ENCODE assay signal across 1 cellular context in the genomic region with DNA sequence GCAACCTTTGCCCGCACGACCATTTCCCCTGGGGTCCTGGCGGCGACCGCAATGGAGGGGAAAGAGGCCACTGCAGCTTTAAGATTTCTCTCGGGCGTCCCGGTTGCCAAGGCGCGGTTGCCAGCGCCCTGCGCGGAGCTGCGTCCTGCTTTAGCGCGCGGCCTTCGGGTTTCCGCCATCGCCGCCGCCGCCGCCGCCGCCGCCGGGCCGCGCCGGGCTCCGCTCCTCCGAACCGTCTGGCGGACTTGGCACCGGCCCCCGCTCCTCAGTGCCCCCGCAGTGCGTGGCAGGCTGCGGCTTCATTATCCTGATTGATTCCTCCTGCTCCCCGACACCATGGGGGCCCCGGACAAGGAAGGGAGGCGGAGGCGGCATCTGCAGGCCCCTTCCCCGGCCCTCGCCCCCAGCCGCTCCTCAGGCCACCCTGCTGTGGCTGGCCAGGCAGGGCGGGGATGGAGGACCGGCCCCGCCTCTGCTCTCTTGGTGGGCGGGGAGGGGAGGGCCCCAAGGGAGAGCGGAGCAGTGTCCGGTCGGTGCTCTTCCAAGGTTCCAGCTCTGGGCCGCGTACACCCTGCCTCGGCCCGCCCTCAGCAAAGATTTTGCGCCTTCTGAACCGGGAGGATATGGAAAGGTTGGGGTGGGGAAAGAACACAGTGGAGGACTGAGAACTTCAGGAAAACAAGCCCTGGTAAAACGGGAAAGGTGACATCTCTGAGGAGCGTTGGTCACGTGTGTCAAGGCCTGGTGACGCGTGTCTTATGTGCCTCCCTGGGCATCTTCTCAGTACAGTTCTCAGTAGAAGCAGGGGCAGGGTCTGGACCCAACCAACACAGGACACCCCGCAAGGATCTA.
TF ChIP-seq lines count a peak whose summit lies in the region.

No MANE protein-coding gene starts in this region.

TF ChIP-seq in HepG2, 621 proteins besides CTCF, POLR2A, EP300 and RAD21 (continued from another document and continues in another):
- TF ChIP-seq, protein P1, sequence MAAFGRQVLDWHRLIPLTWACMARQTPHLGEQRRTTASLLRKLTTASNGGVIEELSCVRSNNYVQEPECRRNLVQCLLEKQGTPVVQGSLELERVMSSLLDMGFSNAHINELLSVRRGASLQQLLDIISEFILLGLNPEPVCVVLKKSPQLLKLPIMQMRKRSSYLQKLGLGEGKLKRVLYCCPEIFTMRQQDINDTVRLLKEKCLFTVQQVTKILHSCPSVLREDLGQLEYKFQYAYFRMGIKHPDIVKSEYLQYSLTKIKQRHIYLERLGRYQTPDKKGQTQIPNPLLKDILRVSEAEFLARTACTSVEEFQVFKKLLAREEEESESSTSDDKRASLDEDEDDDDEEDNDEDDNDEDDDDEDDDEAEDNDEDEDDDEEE (CRISPR knock-in tag; IDR thresholded peaks at IDR 0.05): 0 out of 2 replicates have a peak, but pooled peaks have one; percentile 23
- TF ChIP-seq, protein P2, sequence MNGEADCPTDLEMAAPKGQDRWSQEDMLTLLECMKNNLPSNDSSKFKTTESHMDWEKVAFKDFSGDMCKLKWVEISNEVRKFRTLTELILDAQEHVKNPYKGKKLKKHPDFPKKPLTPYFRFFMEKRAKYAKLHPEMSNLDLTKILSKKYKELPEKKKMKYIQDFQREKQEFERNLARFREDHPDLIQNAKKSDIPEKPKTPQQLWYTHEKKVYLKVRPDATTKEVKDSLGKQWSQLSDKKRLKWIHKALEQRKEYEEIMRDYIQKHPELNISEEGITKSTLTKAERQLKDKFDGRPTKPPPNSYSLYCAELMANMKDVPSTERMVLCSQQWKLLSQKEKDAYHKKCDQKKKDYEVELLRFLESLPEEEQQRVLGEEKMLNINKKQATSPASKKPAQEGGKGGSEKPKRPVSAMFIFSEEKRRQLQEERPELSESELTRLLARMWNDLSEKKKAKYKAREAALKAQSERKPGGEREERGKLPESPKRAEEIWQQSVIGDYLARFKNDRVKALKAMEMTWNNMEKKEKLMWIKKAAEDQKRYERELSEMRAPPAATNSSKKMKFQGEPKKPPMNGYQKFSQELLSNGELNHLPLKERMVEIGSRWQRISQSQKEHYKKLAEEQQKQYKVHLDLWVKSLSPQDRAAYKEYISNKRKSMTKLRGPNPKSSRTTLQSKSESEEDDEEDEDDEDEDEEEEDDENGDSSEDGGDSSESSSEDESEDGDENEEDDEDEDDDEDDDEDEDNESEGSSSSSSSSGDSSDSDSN (CRISPR knock-in tag; IDR thresholded peaks at IDR 0.05): peak; percentile 83
- TF ChIP-seq ZNF101 (CRISPR knock-in tag; IDR thresholded peaks at IDR 0.05; ENCODE audit: borderline replicate concordance, low read depth): no peak
- TF ChIP-seq ZNF225 (CRISPR knock-in tag; IDR thresholded peaks at IDR 0.05): 0 out of 2 replicates have a peak, but pooled peaks have one; percentile 24
- peak; percentile 78; the same call in 1 of the 2 replicates for TF ChIP-seq DZIP1 (CRISPR knock-in tag; IDR thresholded peaks at IDR 0.05)
- peak; percentile 71; the same call in 1 of the 2 replicates for TF ChIP-seq ZSCAN31 (CRISPR knock-in tag; IDR thresholded peaks at IDR 0.05; ENCODE audit: low read depth)
- 0 out of 2 replicates have a peak, but pooled peaks have one; percentile 49 for TF ChIP-seq ZNF138 (CRISPR knock-in tag; IDR thresholded peaks at IDR 0.05; ENCODE audit: low read depth)
- TF ChIP-seq SNAPC2 (CRISPR knock-in tag; IDR thresholded peaks at IDR 0.05): no peak
- TF ChIP-seq, protein P3, sequence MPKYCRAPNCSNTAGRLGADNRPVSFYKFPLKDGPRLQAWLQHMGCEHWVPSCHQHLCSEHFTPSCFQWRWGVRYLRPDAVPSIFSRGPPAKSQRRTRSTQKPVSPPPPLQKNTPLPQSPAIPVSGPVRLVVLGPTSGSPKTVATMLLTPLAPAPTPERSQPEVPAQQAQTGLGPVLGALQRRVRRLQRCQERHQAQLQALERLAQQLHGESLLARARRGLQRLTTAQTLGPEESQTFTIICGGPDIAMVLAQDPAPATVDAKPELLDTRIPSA (CRISPR knock-in tag; IDR thresholded peaks at IDR 0.05; ENCODE audit: borderline replicate concordance): no peak
- peak; percentile 52 for TF ChIP-seq PITX1 (CRISPR knock-in tag; IDR thresholded peaks at IDR 0.05)
- TF ChIP-seq TARDBP (CRISPR knock-in tag; IDR thresholded peaks at IDR 0.05): 0 out of 2 replicates have a peak, but pooled peaks have one; percentile 42
- TF ChIP-seq ZBTB7A (CRISPR knock-in tag; IDR thresholded peaks at IDR 0.05): peak; percentile 69; the same call in 1 of the 2 replicates
- TF ChIP-seq PHB2 (IDR thresholded peaks at IDR 0.05; ENCODE audit: partially characterized antibody): no peak
- 0 out of 2 replicates have a peak, but pooled peaks have one; percentile 11 for TF ChIP-seq ERF (CRISPR knock-in tag; IDR thresholded peaks at IDR 0.05)
- TF ChIP-seq ZMYM4 (CRISPR knock-in tag; IDR thresholded peaks at IDR 0.05): peak; percentile 47; the same call in 1 of the 2 replicates
- TF ChIP-seq ZBED4 (CRISPR knock-in tag; IDR thresholded peaks at IDR 0.05; ENCODE audit: borderline replicate concordance): no peak
- TF ChIP-seq RFXAP (CRISPR knock-in tag; IDR thresholded peaks at IDR 0.05; ENCODE audit: borderline replicate concordance): no peak
- TF ChIP-seq ZBTB4 (CRISPR knock-in tag; IDR thresholded peaks at IDR 0.05; ENCODE audit: borderline replicate concordance): 0 out of 2 replicates have a peak, but pooled peaks have one; percentile 42
- TF ChIP-seq NFYB (CRISPR knock-in tag; IDR thresholded peaks at IDR 0.05): no peak
- 0 out of 2 replicates have a peak, but pooled peaks have one; percentile 63 for TF ChIP-seq ZNF777 (CRISPR knock-in tag; IDR thresholded peaks at IDR 0.05)
- TF ChIP-seq RBFOX2 (IDR thresholded peaks at IDR 0.05; ENCODE audit: low read depth, low read length): peak; percentile 37; the same call in 1 of the 2 replicates
- no peak for TF ChIP-seq TCF12 (IDR thresholded peaks at IDR 0.05)
- TF ChIP-seq TCF12 (CRISPR knock-in tag; IDR thresholded peaks at IDR 0.05): no peak
- TF ChIP-seq ZNF644 (CRISPR knock-in tag; IDR thresholded peaks at IDR 0.05; ENCODE audit: low read depth): no peak
- no peak for TF ChIP-seq PRPF4 (IDR thresholded peaks at IDR 0.05; ENCODE audit: low read depth, low read length, poor library complexity, severe bottlenecking)
- TF ChIP-seq, protein P4, sequence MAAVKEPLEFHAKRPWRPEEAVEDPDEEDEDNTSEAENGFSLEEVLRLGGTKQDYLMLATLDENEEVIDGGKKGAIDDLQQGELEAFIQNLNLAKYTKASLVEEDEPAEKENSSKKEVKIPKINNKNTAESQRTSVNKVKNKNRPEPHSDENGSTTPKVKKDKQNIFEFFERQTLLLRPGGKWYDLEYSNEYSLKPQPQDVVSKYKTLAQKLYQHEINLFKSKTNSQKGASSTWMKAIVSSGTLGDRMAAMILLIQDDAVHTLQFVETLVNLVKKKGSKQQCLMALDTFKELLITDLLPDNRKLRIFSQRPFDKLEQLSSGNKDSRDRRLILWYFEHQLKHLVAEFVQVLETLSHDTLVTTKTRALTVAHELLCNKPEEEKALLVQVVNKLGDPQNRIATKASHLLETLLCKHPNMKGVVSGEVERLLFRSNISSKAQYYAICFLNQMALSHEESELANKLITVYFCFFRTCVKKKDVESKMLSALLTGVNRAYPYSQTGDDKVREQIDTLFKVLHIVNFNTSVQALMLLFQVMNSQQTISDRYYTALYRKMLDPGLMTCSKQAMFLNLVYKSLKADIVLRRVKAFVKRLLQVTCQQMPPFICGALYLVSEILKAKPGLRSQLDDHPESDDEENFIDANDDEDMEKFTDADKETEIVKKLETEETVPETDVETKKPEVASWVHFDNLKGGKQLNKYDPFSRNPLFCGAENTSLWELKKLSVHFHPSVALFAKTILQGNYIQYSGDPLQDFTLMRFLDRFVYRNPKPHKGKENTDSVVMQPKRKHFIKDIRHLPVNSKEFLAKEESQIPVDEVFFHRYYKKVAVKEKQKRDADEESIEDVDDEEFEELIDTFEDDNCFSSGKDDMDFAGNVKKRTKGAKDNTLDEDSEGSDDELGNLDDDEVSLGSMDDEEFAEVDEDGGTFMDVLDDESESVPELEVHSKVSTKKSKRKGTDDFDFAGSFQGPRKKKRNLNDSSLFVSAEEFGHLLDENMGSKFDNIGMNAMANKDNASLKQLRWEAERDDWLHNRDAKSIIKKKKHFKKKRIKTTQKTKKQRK (IDR thresholded peaks at IDR 0.05; ENCODE audit: low read length): no peak
- no peak for TF ChIP-seq KMT2B (CRISPR knock-in tag; IDR thresholded peaks at IDR 0.05)
- peak; percentile 87; the same call in 1 of the 2 replicates for TF ChIP-seq ZNF572 (CRISPR knock-in tag; IDR thresholded peaks at IDR 0.05)
- TF ChIP-seq CBX2 (IDR thresholded peaks at IDR 0.05; ENCODE audit: low read depth, low read length): no peak
- TF ChIP-seq CBX2 (CRISPR knock-in tag; IDR thresholded peaks at IDR 0.05; ENCODE audit: low read depth): no peak
- TF ChIP-seq, protein P5, sequence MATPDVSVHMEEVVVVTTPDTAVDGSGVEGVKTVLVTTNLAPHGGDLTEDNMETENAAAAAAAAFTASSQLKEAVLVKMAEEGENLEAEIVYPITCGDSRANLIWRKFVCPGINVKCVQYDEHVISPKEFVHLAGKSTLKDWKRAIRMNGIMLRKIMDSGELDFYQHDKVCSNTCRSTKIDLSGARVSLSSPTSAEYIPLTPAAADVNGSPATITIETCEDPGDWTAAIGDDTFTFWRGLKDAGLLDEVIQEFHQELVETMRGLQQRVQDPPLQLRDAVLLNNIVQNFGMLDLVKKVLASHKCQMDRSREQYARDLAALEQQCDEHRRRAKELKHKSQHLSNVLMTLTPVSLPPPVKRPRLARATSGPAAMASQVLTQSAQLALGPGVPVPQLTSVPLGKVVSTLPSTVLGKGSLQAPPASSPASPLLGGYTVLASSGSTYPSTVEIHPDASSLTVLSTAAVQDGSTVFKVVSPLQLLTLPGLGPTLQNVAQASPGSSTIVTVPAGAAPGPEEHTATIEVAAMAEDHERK (CRISPR knock-in tag; IDR thresholded peaks at IDR 0.05; ENCODE audit: low read depth): no peak
- no peak for TF ChIP-seq TSC22D2 (CRISPR knock-in tag; IDR thresholded peaks at IDR 0.05; ENCODE audit: borderline replicate concordance)
